ENCODE assay signal across 1 cellular context in the genomic region with DNA sequence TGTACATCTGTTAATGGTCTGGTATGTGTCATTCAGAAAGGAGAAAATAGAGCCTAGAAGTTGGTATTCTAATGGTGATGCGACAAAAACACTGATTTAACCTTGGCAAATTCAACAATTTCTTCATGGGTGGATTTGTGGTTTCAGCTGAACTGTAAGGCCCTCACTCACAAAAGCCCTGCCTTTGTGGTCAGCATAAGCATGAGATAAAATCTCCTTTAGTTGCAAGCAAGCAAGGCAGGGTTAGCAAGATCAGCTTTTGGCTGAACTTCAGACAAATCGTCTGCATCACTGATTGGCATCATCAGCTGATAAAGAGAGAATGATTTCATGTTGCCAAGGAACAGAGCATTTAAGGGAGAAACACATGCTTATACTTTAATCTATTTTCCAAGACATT.
TF ChIP-seq lines count a peak whose summit lies in the region.

No MANE protein-coding gene starts in this region.

TF ChIP-seq in H1, 55 proteins besides CTCF, POLR2A, EP300 and RAD21 (continued from another document):
- TF ChIP-seq JUND (IDR thresholded peaks at IDR 0.05; ENCODE audit: low read length) (no peak), SIN3A (conservative IDR thresholded peaks at IDR 0.05 in 1 of 2, IDR thresholded peaks at IDR 0.05 in 1 of 2; ENCODE audit: low read depth in 1 of 2, low read length in 2 of 2) (no peak), CHD1 (IDR thresholded peaks at IDR 0.05; ENCODE audit: low read depth, low read length) (no peak), JUN (IDR thresholded peaks at IDR 0.05; ENCODE audit: low read depth, low read length) (no peak), ATF3 (IDR thresholded peaks at IDR 0.05; ENCODE audit: insufficient read depth, low read depth, low read length) (no peak), SIRT6 (IDR thresholded peaks at IDR 0.05; ENCODE audit: low read length) (no peak), TAF7 (optimal IDR thresholded peaks at IDR 0.05; ENCODE audit: borderline replicate concordance, low read depth, low read length) (no peak), SIX5 (IDR thresholded peaks at IDR 0.05; ENCODE audit: low read depth, low read length) (no peak), TEAD4 (IDR thresholded peaks at IDR 0.05; ENCODE audit: low read depth, low read length) (no peak), SP4 (IDR thresholded peaks at IDR 0.05; ENCODE audit: low read length) (no peak), RBBP5 (IDR thresholded peaks at IDR 0.05; ENCODE audit: borderline replicate concordance, low read depth, low read length) (no peak)
- TF ChIP-seq, protein P1, sequence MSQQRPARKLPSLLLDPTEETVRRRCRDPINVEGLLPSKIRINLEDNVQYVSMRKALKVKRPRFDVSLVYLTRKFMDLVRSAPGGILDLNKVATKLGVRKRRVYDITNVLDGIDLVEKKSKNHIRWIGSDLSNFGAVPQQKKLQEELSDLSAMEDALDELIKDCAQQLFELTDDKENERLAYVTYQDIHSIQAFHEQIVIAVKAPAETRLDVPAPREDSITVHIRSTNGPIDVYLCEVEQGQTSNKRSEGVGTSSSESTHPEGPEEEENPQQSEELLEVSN (IDR thresholded peaks at IDR 0.05) = no peak
